Comparison of ENCODE assay signal across 7 cellular contexts in the genomic region with DNA sequence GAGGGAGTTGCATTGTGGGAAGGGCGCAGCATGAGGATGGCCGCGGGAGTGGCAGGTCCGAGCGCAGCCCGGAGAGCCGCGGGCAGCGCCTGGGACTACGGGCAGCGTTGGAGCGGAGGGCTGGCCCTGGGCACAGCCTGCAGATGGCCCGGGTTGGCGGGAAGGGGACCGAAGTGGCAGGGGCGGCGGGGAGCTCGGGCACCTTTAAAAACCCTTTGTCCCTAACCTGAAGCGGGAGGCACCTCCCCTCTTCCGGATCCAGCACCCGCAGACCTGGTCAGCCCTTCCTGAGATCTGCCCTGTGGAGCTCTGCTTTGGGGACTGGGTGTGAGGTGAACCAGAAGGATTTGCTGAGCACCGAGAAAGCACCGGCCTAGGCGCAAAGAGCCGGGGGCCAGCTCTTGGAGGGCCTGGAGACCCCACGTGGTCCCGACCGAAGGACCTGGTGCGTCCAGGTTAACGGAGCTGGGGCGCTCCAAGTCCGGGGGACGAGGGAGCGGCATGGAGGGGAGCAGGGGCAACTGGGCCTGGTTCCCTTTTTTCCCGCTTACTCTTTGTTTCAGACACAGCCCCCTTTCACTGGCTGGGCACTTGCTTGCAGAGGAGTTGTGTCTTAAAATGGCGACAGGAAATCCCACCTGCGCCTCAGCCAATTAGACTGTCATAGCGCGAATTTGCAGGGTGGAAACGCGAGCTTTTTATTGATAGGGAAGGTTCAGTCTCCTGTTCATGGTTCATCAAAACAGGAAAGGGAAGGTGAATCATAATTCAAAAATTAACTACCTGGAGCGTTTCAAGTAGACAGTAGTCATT. TPM values are rescaled to one million over a fixed set of nuclear protein-coding genes. Genes with fewer than 3 reads are reported as not detected.
A peak's percentile ranks its signal among the peaks of the same experiment; 100 is the strongest.
DNase-seq lines count a peak whose midpoint lies in the region; ATAC-seq, FAIRE-seq and TF ChIP-seq lines count a peak whose summit lies in the region.

No MANE protein-coding gene starts in this region.

- peak; percentile 22 for ATAC-seq in GM18519 (IDR thresholded peaks at IDR 0.05; ENCODE audit: low FRiP score, unreplicated experiment)
- ATAC-seq in HG02885 (IDR thresholded peaks at IDR 0.05; ENCODE audit: poor library complexity, unreplicated experiment), result peak; percentile 19

- H3K36me3 ChIP-seq in Peyer's patch (no peaks in the 10 kb centered on the region), right atrium auricular region (no peaks in the 10 kb centered on the region), small intestine (ENCODE audit: control insufficient read depth in 2 of 2, insufficient read depth in 2 of 2, low read length in 2 of 2) (no peaks in the 10 kb centered on the region)

- TF ChIP-seq POLR2A in Peyer's patch (IDR thresholded peaks at IDR 0.05), result peak in 1 of 2 donors; percentile 23

- H3K4me1 ChIP-seq in Peyer's patch, result peaks cover 0 to 13% (median 0%) of the 10 kb centered on the region in 4 donors
- peaks cover 0 to 34% of the 10 kb centered on the region in 2 donors for H3K4me1 ChIP-seq in right atrium auricular region
- peaks cover 5 to 8% of the 10 kb centered on the region in 2 donors for H3K4me1 ChIP-seq in small intestine (ENCODE audit: control insufficient read depth in 2 of 2, insufficient read depth in 1 of 2, low read depth in 1 of 2, low read length in 1 of 2)

- WGBS in small intestine, 3 donors, result 5 to 17% (median 6%) methylated on average over 38 to 42 of the region's 42 CpGs

- TF ChIP-seq CTCF in Peyer's patch (IDR thresholded peaks at IDR 0.05) (no peak), right atrium auricular region (IDR thresholded peaks at IDR 0.05) (no peak)

- no peaks in the 10 kb centered on the region for H3K9me3 ChIP-seq in Peyer's patch
- no peaks in the 10 kb centered on the region for H3K9me3 ChIP-seq in right atrium auricular region
- H3K9me3 ChIP-seq in small intestine (ENCODE audit: control insufficient read depth, low read depth), result no peaks in the 10 kb centered on the region

- peak in 2 of 3 donors; percentile 76 to 82 for DNase-seq in Peyer's patch
- peak; percentile 52 for DNase-seq in activated gamma-delta T cell treated with anti-CD3 and anti-CD28 coated beads, Interleukin-2, amount 50 U/mL, for 16 hours (ENCODE audit: low read depth)
- no peak for DNase-seq in right atrium auricular region (ENCODE audit: low spot score)
- DNase-seq in small intestine, result peak; percentile 65
- DNase-seq in NCI-H446 treated with DMSO at 0.1 percent for 48 hours (lab: John Stamatoyannopoulos, UW), result no peak

- peak overlapping the region; percentile 70 to 75 (median 74) for H3K4me3 ChIP-seq in Peyer's patch
- peak overlapping the region; percentile 44 to 63 for H3K4me3 ChIP-seq in right atrium auricular region
- H3K4me3 ChIP-seq in small intestine (ENCODE audit: low read depth in 1 of 2, low read length in 2 of 2), result peak overlapping the region; percentile 70 to 92

- no peak for FAIRE-seq in small intestine (lab: Jason Lieb, UNC)

- H3K27ac ChIP-seq in Peyer's patch (peak overlapping the region; percentile 92 to 96 (median 94)), right atrium auricular region (peak overlapping the region; percentile 87 to 88), small intestine (ENCODE audit: low read depth in 1 of 2, low read length in 1 of 2) (peak overlapping the region; percentile 91)

- H3K27me3 ChIP-seq in Peyer's patch (no peaks in the 10 kb centered on the region), right atrium auricular region (no peaks in the 10 kb centered on the region), small intestine (ENCODE audit: control insufficient read depth in 2 of 2, insufficient read depth in 2 of 2, low read length in 2 of 2) (no peaks in the 10 kb centered on the region)

RNA-seq across cellular contexts. Expression of a gene that starts 0.8 kb away (rescaled TPM):
- 10 to 100 TPM; 41.9 to 82.3 (median 49.8) TPM for total RNA-seq in Peyer's patch
- 100 to 1,000 TPM in 1 of 2 donors, 10 to 100 TPM in 1; 79.6 to 116 TPM for total RNA-seq in right atrium auricular region
- polyA plus RNA-seq in small intestine, result 10 to 100 TPM in 1 of 3 donors, 1 to 10 TPM in 2; 3.6 to 38.1 (median 5.1) TPM

Comparison
In these comparisons a context has a peak if more than half of its experiments do, and no peak if none do; other contexts are left out.
1. DNase-seq: peak in Peyer's patch (2 of 3), activated gamma-delta T cell treated with anti-CD3 and anti-CD28 coated beads, Interleukin-2, amount 50 U/mL, for 16 hours (single experiment) and small intestine (single experiment); none in right atrium auricular region (single experiment) and NCI-H446 treated with DMSO at 0.1 percent for 48 hours (single experiment).
2. Peak in every context shown above with its lines, with median percentiles within 50 percentile points of each other: H3K27ac ChIP-seq and H3K4me3 ChIP-seq.